ENCODE assay signal across 1 cellular context in the genomic region with DNA sequence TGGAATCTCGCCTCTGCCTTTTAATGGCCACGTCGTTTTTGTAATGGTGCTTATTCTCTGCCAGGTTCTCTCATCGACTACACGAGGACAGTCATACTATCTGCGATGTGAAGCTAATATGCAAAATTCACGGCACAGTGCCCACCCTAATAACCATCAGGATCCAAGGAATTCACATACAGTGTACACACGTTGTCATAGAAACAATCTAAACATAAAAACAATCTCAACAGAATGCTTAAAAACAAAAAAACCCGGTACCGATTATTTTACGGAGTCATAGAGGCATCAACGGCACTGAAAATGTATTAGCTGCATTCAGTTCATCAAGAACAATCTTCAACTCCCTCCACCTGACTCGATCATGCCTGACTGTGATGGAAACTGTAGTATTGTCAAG.
TF ChIP-seq lines count a peak whose summit lies in the region.

No MANE protein-coding gene starts in this region.

TF ChIP-seq in GM12878, 131 proteins besides CTCF, POLR2A, EP300 and RAD21:
- TF ChIP-seq E2F4 (IDR thresholded peaks at IDR 0.05; ENCODE audit: low read depth, low read length): no peak
- TF ChIP-seq BMI1 (IDR thresholded peaks at IDR 0.05; ENCODE audit: borderline replicate concordance): peak; percentile 69
